Comparison of ENCODE assay signal across 33 cellular contexts in genomic region chr14:49820176-49820575, GRCh38.
"Had no signal": no experiment of that assay in that cellular context is flagged by ENCODE, and none has a peak within 500 bp of the region (broad histone marks: within the 10 kb centered on the region; RNA-seq: fewer than 3 reads in every experiment).

No MANE protein-coding gene starts in this region.

- H3K9me3 ChIP-seq: colonic mucosa had no signal

- H3K27ac ChIP-seq: ascending aorta, breast epithelium, cardiac muscle cell, colonic mucosa, epithelial cell of prostate, esophagus squamous epithelium, gastroesophageal sphincter, heart right ventricle, WERI-Rb-1 had no signal

- H3K27ac Mint-ChIP-seq: activated B cell treated with CpG ODN at 0.5 μM for 24 hours; activated CD4-positive, alpha-beta memory T cell treated with anti-CD3 and anti-CD28 coated beads for 36 hours; activated CD4-positive, alpha-beta T cell treated with anti-CD3 and anti-CD28 coated beads, Interleukin-2, amount 10 ng/mL, durations not matched to agents 24 days and 14 days; activated CD8-positive, alpha-beta memory T cell treated with anti-CD3 and anti-CD28 coated beads, Interleukin-2, amount 10 ng/mL, durations not matched to agents 7 days and 5 days; activated CD8-positive, alpha-beta T cell treated with anti-CD3 and anti-CD28 coated beads, Interleukin-2, amount 10 ng/mL, durations not matched to agents 7 days and 5 days; activated naive CD8-positive, alpha-beta T cell treated with anti-CD3 and anti-CD28 coated beads for 36 hours; activated T-helper 1 cell treated with anti-CD3 and anti-CD28 coated beads, Interleukin-12 subunit alpha, Interleukin-12 subunit beta, Interleukin-2, Interleukin-4 antibody, amounts not matched to agents 30 ng/mL and 10 ng/mL and 1 ng/mL, durations not matched to agents 14 hours and 24 hours and 36 hours; activated T-helper 2 cell treated with anti-CD3 and anti-CD28 coated beads, Interferon-gamma antibody, Interleukin-2, Interleukin-4, amounts not matched to agents 10 μg/mL and 5 μg/mL and 100 μg/mL, durations not matched to agents 14 hours and 24 hours and 36 hours; brain; T-helper 17 cell; T-helper 2 cell treated with Interferon-gamma antibody and Interleukin-4, amounts not matched to agents 5 μg/mL and 100 μg/mL, for 36 hours had no signal

- H3K4me3 ChIP-seq: ascending aorta, breast epithelium, cardiac muscle cell, colonic mucosa, esophagus squamous epithelium, gastroesophageal sphincter, heart right ventricle had no signal

- ATAC-seq: activated CD4-positive, CD25-positive, alpha-beta regulatory T cell treated with anti-CD3 and anti-CD28 coated beads, Interleukin-2, amount 50 U/mL, for 24 hours; activated CD8-positive, alpha-beta memory T cell treated with anti-CD3 and anti-CD28 coated beads, Interleukin-2, amount 10 ng/mL, durations not matched to agents 7 days and 5 days; activated CD8-positive, alpha-beta T cell treated with anti-CD3 and anti-CD28 coated beads, Interleukin-2, amount 10 ng/mL, durations not matched to agents 7 days and 5 days; gastroesophageal sphincter; heart right ventricle; T-helper 17 cell had no signal

- H3K4me1 Mint-ChIP-seq: activated B cell treated with CpG ODN at 0.5 μM for 24 hours; activated CD8-positive, alpha-beta memory T cell treated with anti-CD3 and anti-CD28 coated beads, Interleukin-2, amount 10 ng/mL, durations not matched to agents 7 days and 5 days; brain; T-helper 17 cell had no signal

- FAIRE-seq: endometrium had no signal

- DNase-seq: activated B cell treated with CpG ODN at 0.5 μM for 24 hours; activated CD4-positive, alpha-beta memory T cell treated with anti-CD3 and anti-CD28 coated beads for 36 hours; activated CD4-positive, alpha-beta T cell treated with anti-CD3 and anti-CD28 coated beads, Interleukin-2, amount 10 ng/mL, durations not matched to agents 24 days and 14 days; activated CD8-positive, alpha-beta memory T cell treated with anti-CD3 and anti-CD28 coated beads, Interleukin-2, amount 10 ng/mL, durations not matched to agents 7 days and 5 days; activated CD8-positive, alpha-beta memory T cell treated with anti-CD3 and anti-CD28 coated beads, Interleukin-2, amount 50 U/mL, for 4 hours; activated CD8-positive, alpha-beta T cell treated with anti-CD3 and anti-CD28 coated beads, Interleukin-2, amount 10 ng/mL, durations not matched to agents 7 days and 5 days; activated effector memory CD4-positive, alpha-beta T cell treated with anti-CD3 and anti-CD28 coated beads, Interleukin-2, amount 50 U/mL, for 16 hours; activated naive CD4-positive, alpha-beta T cell treated with anti-CD3 and anti-CD28 coated beads, Interleukin-2, amount 50 U/mL, for 16 hours; activated naive CD8-positive, alpha-beta T cell treated with anti-CD3 and anti-CD28 coated beads for 36 hours; activated T-cell treated with anti-CD3 and anti-CD28 coated beads, Interleukin-2, amount 50 U/mL, for 1 hour; activated T-cell treated with anti-CD3 and anti-CD28 coated beads, Interleukin-2, amount 50 U/mL, for 48 hours; central memory CD4-positive, alpha-beta T cell; cerebellar nuclear complex; colonic mucosa; effector CD8-positive, alpha-beta T cell; esophagus squamous epithelium; foreskin melanocyte; heart right ventricle; T-helper 1 cell; T-helper 17 cell; T1000; WERI-Rb-1 had no signal

- H3K27me3 Mint-ChIP-seq: activated B cell treated with CpG ODN at 0.5 μM for 24 hours; activated CD4-positive, alpha-beta memory T cell treated with anti-CD3 and anti-CD28 coated beads for 36 hours; activated CD4-positive, alpha-beta T cell treated with anti-CD3 and anti-CD28 coated beads, Interleukin-2, amount 10 ng/mL, durations not matched to agents 24 days and 14 days; activated CD8-positive, alpha-beta memory T cell treated with anti-CD3 and anti-CD28 coated beads, Interleukin-2, amount 10 ng/mL, durations not matched to agents 7 days and 5 days; activated naive CD8-positive, alpha-beta T cell treated with anti-CD3 and anti-CD28 coated beads for 36 hours; brain; T-helper 17 cell had no signal

- H3K4me3 Mint-ChIP-seq: activated B cell treated with CpG ODN at 0.5 μM for 24 hours; activated CD4-positive, alpha-beta memory T cell treated with anti-CD3 and anti-CD28 coated beads for 36 hours; activated CD4-positive, alpha-beta T cell treated with anti-CD3 and anti-CD28 coated beads, Interleukin-2, amount 10 ng/mL, durations not matched to agents 24 days and 14 days; activated CD8-positive, alpha-beta memory T cell treated with anti-CD3 and anti-CD28 coated beads, Interleukin-2, amount 10 ng/mL, durations not matched to agents 7 days and 5 days; activated CD8-positive, alpha-beta T cell treated with anti-CD3 and anti-CD28 coated beads, Interleukin-2, amount 10 ng/mL, durations not matched to agents 7 days and 5 days; activated T-helper 1 cell treated with anti-CD3 and anti-CD28 coated beads, Interleukin-12 subunit alpha, Interleukin-12 subunit beta, Interleukin-2, Interleukin-4 antibody, amounts not matched to agents 30 ng/mL and 10 ng/mL and 1 ng/mL, durations not matched to agents 14 hours and 24 hours and 36 hours; brain; T-helper 17 cell; T-helper 2 cell treated with Interferon-gamma antibody and Interleukin-4, amounts not matched to agents 5 μg/mL and 100 μg/mL, for 36 hours had no signal

- H3K27me3 ChIP-seq: ascending aorta, breast epithelium, cardiac muscle cell, colonic mucosa, esophagus squamous epithelium, gastroesophageal sphincter, heart right ventricle had no signal

- H3K4me1 ChIP-seq: ascending aorta, breast epithelium, colonic mucosa, esophagus squamous epithelium, gastroesophageal sphincter, heart right ventricle had no signal
